19 cellular contexts compared by ENCODE assay signal in the genomic region with DNA sequence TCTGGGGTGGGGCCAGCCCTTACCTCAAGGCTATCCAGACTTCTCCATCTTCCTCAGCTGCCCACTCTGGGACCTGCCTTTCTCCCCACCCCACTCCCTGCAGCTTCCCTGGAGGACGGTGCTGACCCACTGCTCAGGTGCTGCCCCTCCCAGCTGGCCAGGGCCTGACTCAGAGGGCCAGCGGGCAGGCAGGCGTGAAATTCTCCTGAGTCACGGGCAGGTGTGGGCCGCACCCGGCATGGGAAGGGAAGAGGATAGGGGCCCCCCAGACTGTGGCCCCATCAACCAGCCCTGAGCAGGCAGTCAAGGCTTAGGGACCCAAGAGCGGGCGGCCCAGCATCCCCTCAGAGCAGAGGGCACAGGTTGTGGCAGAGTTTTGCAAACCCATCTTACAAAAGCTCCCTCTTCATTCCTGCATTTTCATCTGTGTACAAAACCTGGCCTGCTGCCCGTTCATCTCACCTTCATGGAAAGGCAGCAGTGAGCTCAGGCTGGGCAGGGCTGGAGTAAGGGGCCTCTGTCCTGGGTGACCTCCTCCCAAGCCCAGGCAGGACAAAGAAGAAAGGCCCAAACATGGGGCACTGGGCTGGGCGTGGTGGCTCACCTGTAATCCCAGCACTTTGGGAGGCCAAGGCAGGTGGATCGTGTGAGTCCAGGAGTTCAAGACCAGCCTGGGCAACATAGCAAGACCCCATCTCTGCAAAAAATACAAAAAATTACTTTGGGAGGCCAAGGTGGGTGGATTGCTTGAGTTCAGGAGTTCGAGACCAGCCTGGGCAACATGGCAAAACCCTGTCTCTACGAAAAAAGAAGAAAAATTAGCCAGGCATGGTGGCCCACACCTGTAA. TPM values are rescaled to one million over a fixed set of nuclear protein-coding genes. Genes with fewer than 3 reads are reported as not detected.
DNase-seq lines count a peak whose midpoint lies in the region; ATAC-seq and TF ChIP-seq lines count a peak whose summit lies in the region.
"Had no signal": no experiment of that assay in that cellular context is flagged by ENCODE, and none has a peak within 500 bp of the region (broad histone marks: within the 10 kb centered on the region; RNA-seq: fewer than 3 reads in every experiment).

No MANE protein-coding gene starts in this region.

- intact Hi-C loops in lower leg skin (cut with DNase I; ENCODE audit: low total_unique reads), result no loop called here

- POLR2A ChIA-PET in naive thymus-derived CD8-positive, alpha-beta T cell (lab: Charles Lee), result interaction anchor here (0.6 kb wide), 1 partner anchor 588 kb away, joined by 3 read pairs; a partner anchor contains a TSS

- WGBS in lower leg skin, 2 donors, result 79 to 82% methylated on average over 10 to 13 of the region's 13 CpGs

- H3K27ac Mint-ChIP-seq in activated naive CD8-positive, alpha-beta T cell treated with anti-CD3 and anti-CD28 coated beads for 36 hours, result no peak overlapping the region
- H3K27ac Mint-ChIP-seq in naive thymus-derived CD8-positive, alpha-beta T cell, result no peak overlapping the region
- H3K27ac Mint-ChIP-seq: activated CD4-positive, alpha-beta memory T cell treated with anti-CD3 and anti-CD28 coated beads for 36 hours; activated naive CD4-positive, alpha-beta T cell treated with anti-CD3 and anti-CD28 coated beads, Interleukin-2, amount 50 U/mL, for 72 hours; activated T-cell treated with anti-CD3 and anti-CD28 coated beads, Interleukin-2, amount 50 U/mL, for 24 hours; natural killer cell treated with Interleukin-12 subunit alpha and Interleukin-12 subunit beta and Interleukin-15 and Interleukin-18, amount 100 ng/mL, for 72 hours had no signal

- H3K36me3 Mint-ChIP-seq in activated naive CD8-positive, alpha-beta T cell treated with anti-CD3 and anti-CD28 coated beads for 36 hours, result no peaks in the 10 kb centered on the region
- H3K36me3 Mint-ChIP-seq in naive thymus-derived CD8-positive, alpha-beta T cell, result no peaks in the 10 kb centered on the region
- H3K36me3 Mint-ChIP-seq: activated CD4-positive, alpha-beta memory T cell treated with anti-CD3 and anti-CD28 coated beads for 36 hours; activated naive CD4-positive, alpha-beta T cell treated with anti-CD3 and anti-CD28 coated beads, Interleukin-2, amount 50 U/mL, for 72 hours; natural killer cell treated with Interleukin-12 subunit alpha and Interleukin-12 subunit beta and Interleukin-15 and Interleukin-18, amount 100 ng/mL, for 72 hours had no signal

- no peak overlapping the region for H3K4me3 Mint-ChIP-seq in activated naive CD8-positive, alpha-beta T cell treated with anti-CD3 and anti-CD28 coated beads for 36 hours
- no peak overlapping the region for H3K4me3 Mint-ChIP-seq in naive thymus-derived CD8-positive, alpha-beta T cell
- H3K4me3 Mint-ChIP-seq: activated CD4-positive, alpha-beta memory T cell treated with anti-CD3 and anti-CD28 coated beads for 36 hours; activated T-cell treated with anti-CD3 and anti-CD28 coated beads, Interleukin-2, amount 50 U/mL, for 24 hours; natural killer cell treated with Interleukin-12 subunit alpha and Interleukin-12 subunit beta and Interleukin-15 and Interleukin-18, amount 100 ng/mL, for 72 hours had no signal

- no peak overlapping the region for H3K4me3 ChIP-seq in lower leg skin (ENCODE audit: low read depth, poor library complexity, severe bottlenecking)
- H3K4me3 ChIP-seq: colonic mucosa, gastroesophageal sphincter had no signal

- H3K9me3 Mint-ChIP-seq in activated naive CD8-positive, alpha-beta T cell treated with anti-CD3 and anti-CD28 coated beads for 36 hours, result no peaks in the 10 kb centered on the region
- H3K9me3 Mint-ChIP-seq in naive thymus-derived CD8-positive, alpha-beta T cell, result no peaks in the 10 kb centered on the region
- H3K9me3 Mint-ChIP-seq: activated CD4-positive, alpha-beta memory T cell treated with anti-CD3 and anti-CD28 coated beads for 36 hours; activated naive CD4-positive, alpha-beta T cell treated with anti-CD3 and anti-CD28 coated beads, Interleukin-2, amount 50 U/mL, for 72 hours; activated T-cell treated with anti-CD3 and anti-CD28 coated beads, Interleukin-2, amount 50 U/mL, for 24 hours; natural killer cell treated with Interleukin-12 subunit alpha and Interleukin-12 subunit beta and Interleukin-15 and Interleukin-18, amount 100 ng/mL, for 72 hours had no signal

- no peaks in the 10 kb centered on the region for H3K27me3 Mint-ChIP-seq in activated naive CD8-positive, alpha-beta T cell treated with anti-CD3 and anti-CD28 coated beads for 36 hours
- no peaks in the 10 kb centered on the region for H3K27me3 Mint-ChIP-seq in naive thymus-derived CD8-positive, alpha-beta T cell
- H3K27me3 Mint-ChIP-seq: activated CD4-positive, alpha-beta memory T cell treated with anti-CD3 and anti-CD28 coated beads for 36 hours; activated T-cell treated with anti-CD3 and anti-CD28 coated beads, Interleukin-2, amount 50 U/mL, for 24 hours; natural killer cell treated with Interleukin-12 subunit alpha and Interleukin-12 subunit beta and Interleukin-15 and Interleukin-18, amount 100 ng/mL, for 72 hours had no signal

- peak; percentile 80 for ATAC-seq in esophagus mucosa
- no peak for ATAC-seq in naive thymus-derived CD8-positive, alpha-beta T cell
- ATAC-seq: activated naive CD4-positive, alpha-beta T cell treated with anti-CD3 and anti-CD28 coated beads, Interleukin-2, amount 50 U/mL, for 72 hours; gastroesophageal sphincter had no signal

- in situ Hi-C loops in Caki2 (cut with HindIII; ENCODE audit: low pct_unique_long_range_greater_than_20kb, low sequenced_read_pairs), result no loop called here

- no peak for TF ChIP-seq CTCF in lower leg skin (IDR thresholded peaks at IDR 0.05)

- no peak for TF ChIP-seq POLR2A in lower leg skin (IDR thresholded peaks at IDR 0.05)

- no peaks in the 10 kb centered on the region for H3K4me1 Mint-ChIP-seq in activated naive CD8-positive, alpha-beta T cell treated with anti-CD3 and anti-CD28 coated beads for 36 hours
- H3K4me1 Mint-ChIP-seq in naive thymus-derived CD8-positive, alpha-beta T cell, result no peaks in the 10 kb centered on the region

- DNase-seq in Caki2 (ENCODE audit: low read depth) (peak; percentile 79), NCI-H226 (peak; percentile 76), renal cortical epithelial cell (ENCODE audit: low read depth) (peak; percentile 52), NCI-H1105 (lab: John Stamatoyannopoulos, UW) (no peak), lower leg skin (ENCODE audit: low spot score in 2 of 2) (no peak)
- no peak for DNase-seq in activated naive CD8-positive, alpha-beta T cell treated with anti-CD3 and anti-CD28 coated beads for 36 hours
- DNase-seq in naive thymus-derived CD8-positive, alpha-beta T cell, result no peak
- DNase-seq: activated CD4-positive, alpha-beta memory T cell treated with anti-CD3 and anti-CD28 coated beads for 36 hours; activated T-cell treated with anti-CD3 and anti-CD28 coated beads, Interleukin-2, amount 50 U/mL, for 24 hours; colonic mucosa; GDM1; KG1; NCI-H1092; stimulated activated naive CD4-positive, alpha-beta T cell treated with Interleukin-2 at 50 U/mL for 16 hours had no signal

RNA-seq across cellular contexts. Expression of a gene that starts 6.1 kb away (rescaled TPM):
- 4.1 and 5.6 TPM in 2 replicates for total RNA-seq in Caki2 (2014; rRNA removed; shearing (Covaris generic); ENCODE audit: low replicate concordance)
- total RNA-seq in esophagus mucosa (161 TPM), renal cortical epithelial cell (22.3 and 24.5 TPM in 2 replicates), lower leg skin (100 to 1,000 TPM in 1 of 4 donors, 10 to 100 TPM in 3; 74.6 to 109 (median 87.8) TPM)
- total RNA-seq in activated naive CD8-positive, alpha-beta T cell treated with anti-CD3 and anti-CD28 coated beads for 36 hours, result under 1 TPM; 0.50 to 0.78 TPM
- under 1 TPM in 1 of 2 experiments, not detected in 1; 0.99 TPM for total RNA-seq in naive thymus-derived CD8-positive, alpha-beta T cell
- polyA plus RNA-seq in naive thymus-derived CD8-positive, alpha-beta T cell, result under 1 TPM in 2 of 3 donors, not detected in 1; 0.17 to 0.48 TPM
- total RNA-seq: natural killer cell treated with Interleukin-12 subunit alpha and Interleukin-12 subunit beta and Interleukin-15 and Interleukin-18, amount 100 ng/mL, for 72 hours had no signal

RNA-seq across cellular contexts. Expression of a gene that starts 39.8 kb away (rescaled TPM):
- 0.03 TPM in 1 of 2 replicates, not detected in the other for total RNA-seq in Caki2 (2014; rRNA removed; shearing (Covaris generic); ENCODE audit: low replicate concordance)
- 0.92 TPM for total RNA-seq in esophagus mucosa
- 0.87 and 10.6 TPM in 2 replicates for total RNA-seq in renal cortical epithelial cell
- not detected for total RNA-seq in activated naive CD8-positive, alpha-beta T cell treated with anti-CD3 and anti-CD28 coated beads for 36 hours
- total RNA-seq in naive thymus-derived CD8-positive, alpha-beta T cell, result not detected
- not detected for polyA plus RNA-seq in naive thymus-derived CD8-positive, alpha-beta T cell
- 1 to 10 TPM in 1 of 4 donors, under 1 TPM in 3; 0.08 to 1.7 (median 0.41) TPM for total RNA-seq in lower leg skin
- total RNA-seq: activated CD4-positive, alpha-beta memory T cell treated with anti-CD3 and anti-CD28 coated beads for 36 hours; pulmonary artery endothelial cell had no signal

RNA-seq across cellular contexts. Expression of a gene that starts 56.3 kb away (rescaled TPM):
- 9.2 and 14.8 TPM in 2 replicates for total RNA-seq in Caki2 (2014; rRNA removed; shearing (Covaris generic); ENCODE audit: low replicate concordance)
- total RNA-seq in esophagus mucosa, result 67.2 TPM
- total RNA-seq in renal cortical epithelial cell, result 24.7 and 92.4 TPM in 2 replicates
- 10 to 100 TPM; 77.4 to 80.9 TPM for total RNA-seq in activated naive CD8-positive, alpha-beta T cell treated with anti-CD3 and anti-CD28 coated beads for 36 hours
- total RNA-seq in naive thymus-derived CD8-positive, alpha-beta T cell, result 100 to 1,000 TPM; 280 TPM
- polyA plus RNA-seq in naive thymus-derived CD8-positive, alpha-beta T cell, result 10 to 100 TPM in 1 of 3 donors, 1 to 10 TPM in 2; 8.0 to 12.9 (median 9.9) TPM
- total RNA-seq in lower leg skin, result 10 to 100 TPM; 64.5 to 84.0 (median 70.3) TPM

Comparison
In these comparisons a context has a peak if more than half of its experiments do, and no peak if none do; other contexts are left out.
1. DNase-seq: peak in Caki2 (single experiment), NCI-H226 (single experiment) and renal cortical epithelial cell (single experiment); none in activated naive CD8-positive, alpha-beta T cell treated with anti-CD3 and anti-CD28 coated beads for 36 hours (single experiment), naive thymus-derived CD8-positive, alpha-beta T cell (0 of 10), NCI-H1105 (single experiment) and lower leg skin (0 of 2).